In genomic region chr10:55800607-55801241, GRCh38 we compare ENCODE assay signal across 10 cellular contexts.
"Had no signal": no experiment of that assay in that cellular context is flagged by ENCODE, and none has a peak within 500 bp of the region (broad histone marks: within the 10 kb centered on the region; RNA-seq: fewer than 3 reads in every experiment).

No MANE protein-coding gene starts in this region.

- H3K27ac ChIP-seq: KMS-11 had no signal

- H3K4me1 ChIP-seq: HAP-1 had no signal

- H3K27ac Mint-ChIP-seq: GM23338, HFFc6 had no signal

- H3K4me2 ChIP-seq: GM23338, KMS-11 had no signal

- FAIRE-seq: H1 had no signal

- H3K4me3 ChIP-seq: GM23338, HAP-1 had no signal

- H3K4me3 Mint-ChIP-seq: GM23338, HFFc6 had no signal

- H3K9ac ChIP-seq: KMS-11 had no signal

- H2AFZ ChIP-seq: GM23338 had no signal

- H3K9me3 ChIP-seq: HAP-1 had no signal

- H3K9me3 Mint-ChIP-seq: GM23338 had no signal

- ATAC-seq: GM23338, HCT116 had no signal

- H3K36me3 ChIP-seq: HAP-1 had no signal

- DNase-seq: H7, HFFc6, IMR-90, Karpas-422, KBM-7 had no signal
